Comparison of ENCODE assay signal across 8 cellular contexts in genomic region chr22:46737976-46738641, GRCh38. TPM values are rescaled to one million over a fixed set of nuclear protein-coding genes. Genes with fewer than 3 reads are reported as not detected.
A peak's percentile ranks its signal among the peaks of the same experiment; 100 is the strongest.
DNase-seq lines count a peak whose midpoint lies in the region; ATAC-seq, FAIRE-seq and TF ChIP-seq lines count a peak whose summit lies in the region.

A gene with protein sequence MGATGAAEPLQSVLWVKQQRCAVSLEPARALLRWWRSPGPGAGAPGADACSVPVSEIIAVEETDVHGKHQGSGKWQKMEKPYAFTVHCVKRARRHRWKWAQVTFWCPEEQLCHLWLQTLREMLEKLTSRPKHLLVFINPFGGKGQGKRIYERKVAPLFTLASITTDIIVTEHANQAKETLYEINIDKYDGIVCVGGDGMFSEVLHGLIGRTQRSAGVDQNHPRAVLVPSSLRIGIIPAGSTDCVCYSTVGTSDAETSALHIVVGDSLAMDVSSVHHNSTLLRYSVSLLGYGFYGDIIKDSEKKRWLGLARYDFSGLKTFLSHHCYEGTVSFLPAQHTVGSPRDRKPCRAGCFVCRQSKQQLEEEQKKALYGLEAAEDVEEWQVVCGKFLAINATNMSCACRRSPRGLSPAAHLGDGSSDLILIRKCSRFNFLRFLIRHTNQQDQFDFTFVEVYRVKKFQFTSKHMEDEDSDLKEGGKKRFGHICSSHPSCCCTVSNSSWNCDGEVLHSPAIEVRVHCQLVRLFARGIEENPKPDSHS (minus strand): TSS chr22:46738252. CDS start chr22:46738148, 104 bp downstream.

- peaks cover 39% of the 10 kb centered on the region for H3K4me1 Mint-ChIP-seq in T-helper 17 cell

- peak within 1 kb of the TSS; percentile 5; the same call in 1 of the 2 replicates for H4K5ac ChIP-seq in IMR-90 (ENCODE audit: low read depth, low read length)

- peaks cover 14 to 54% of the 10 kb centered on the region in 2 experiments; a peak in 3 of 4 replicates for H3K79me1 ChIP-seq in IMR-90 (ENCODE audit: low read depth in 1 of 2, low read length in 2 of 2)

- peak within 1 kb of the TSS; percentile 87 for H3K14ac ChIP-seq in IMR-90 (replicated peaks; ENCODE audit: low read depth, low read length)

- H3K36me3 ChIP-seq in IMR-90 (ENCODE audit: control insufficient read depth, insufficient read depth, low read length) (no peaks in the 10 kb centered on the region), left ventricle myocardium inferior (no peaks in the 10 kb centered on the region)

- peaks cover 2% of the 10 kb centered on the region for H3K36me3 Mint-ChIP-seq in T-helper 17 cell (ENCODE audit: low read depth)

- H3K27me3 ChIP-seq in IMR-90 (ENCODE audit: control insufficient read depth, insufficient read depth, low read length) (no peaks in the 10 kb centered on the region), left ventricle myocardium inferior (ENCODE audit: low read depth) (no peaks in the 10 kb centered on the region)

- H3K27ac Mint-ChIP-seq in T-helper 17 cell = peak within 1 kb of the TSS; percentile 99

- H3K56ac ChIP-seq in IMR-90 (ENCODE audit: extremely low read depth, insufficient read depth, low read length) = peak within 1 kb of the TSS; percentile 68; the same call in 1 of the 2 replicates

- no peaks in the 10 kb centered on the region for H3K9me3 ChIP-seq in IMR-90 (ENCODE audit: control insufficient read depth, insufficient read depth, low read length)
- no peaks in the 10 kb centered on the region for H3K9me3 ChIP-seq in T-helper 17 cell (ENCODE audit: control insufficient read depth, low read length, poor library complexity, severe bottlenecking)
- H3K9me3 ChIP-seq in left ventricle myocardium inferior (replicated peaks) = no peaks in the 10 kb centered on the region

- peak within 1 kb of the TSS; percentile 67 for H3K4me2 ChIP-seq in IMR-90 (ENCODE audit: low read depth, low read length)

- peak within 1 kb of the TSS; percentile 39 for H2BK120ac ChIP-seq in IMR-90 (ENCODE audit: low read depth, low read length)

- peaks cover 19% of the 10 kb centered on the region for H3K9me1 ChIP-seq in IMR-90 (ENCODE audit: insufficient read depth, low read length)

- H2BK5ac ChIP-seq in IMR-90 (ENCODE audit: low read depth, low read length, poor library complexity, severe bottlenecking) = peak within 1 kb of the TSS; percentile 80

- peak within 1 kb of the TSS; percentile 64 for H3K9ac ChIP-seq in IMR-90 (ENCODE audit: low read depth, low read length)

- TF ChIP-seq RAD21 in IMR-90 (IDR thresholded peaks at IDR 0.05; ENCODE audit: low read length) = no peak

- peak within 1 kb of the TSS; percentile 11; the same call in 1 of the 2 replicates for H3K18ac ChIP-seq in IMR-90 (ENCODE audit: low read depth, low read length)

- H3K4me1 ChIP-seq in IMR-90 (ENCODE audit: control insufficient read depth, insufficient read depth, low read length) (peaks cover 31% of the 10 kb centered on the region), left ventricle myocardium inferior (peaks cover 91% of the 10 kb centered on the region)

- CTCF ChIA-PET in IMR-90 (lab: Yijun Ruan, JAX) = interaction anchor here (0.6 kb wide), 1 partner anchor 42 kb away, joined by 6 read pairs; no protein-coding TSS in a partner anchor

- peak within 1 kb of the TSS; percentile 91 for H3K23ac ChIP-seq in IMR-90 (ENCODE audit: low read depth, low read length)

- peak within 1 kb of the TSS; percentile 94 for H2AK9ac ChIP-seq in IMR-90 (replicated peaks; ENCODE audit: low read depth, low read length, poor library complexity)

- peak within 1 kb of the TSS; percentile 64 for H4K91ac ChIP-seq in IMR-90 (ENCODE audit: insufficient read depth, low read depth, low read length)

- ATAC-seq in IMR-90 (ENCODE audit: low read depth) (peak; percentile 89), T-helper 17 cell (peak; percentile 48), GM21526 (IDR thresholded peaks at IDR 0.05; ENCODE audit: low FRiP score, unreplicated experiment) (no peak)

- POLR2A ChIA-PET in IMR-90 (lab: Charles Lee; ENCODE audit: unreplicated experiment) = no interaction called here

- H3K27ac ChIP-seq in 22Rv1 (peak within 1 kb of the TSS; percentile 40), IMR-90 (ENCODE audit: insufficient read depth, low read length) (peak within 1 kb of the TSS; percentile 55), left ventricle myocardium inferior (replicated peaks) (peak within 1 kb of the TSS; percentile 98)

- dilution Hi-C loops in IMR-90 (cut with HindIII; ENCODE audit: low sequenced_read_pairs, unreplicated experiment) = no loop called here

- H4K8ac ChIP-seq in IMR-90 (ENCODE audit: low read depth in 2 of 2, low read length in 2 of 2) = peak within 1 kb of the TSS; percentile 33 to 80; a peak in 3 of 4 replicates

- peak within 1 kb of the TSS; percentile 88 for H3K4ac ChIP-seq in IMR-90 (ENCODE audit: low read depth, low read length)

- peak within 1 kb of the TSS; percentile 28; the same call in 1 of the 3 replicates for H2BK15ac ChIP-seq in IMR-90 (ENCODE audit: low read depth, low read length)

- no peak for TF ChIP-seq CTCF in 22Rv1 (IDR thresholded peaks at IDR 0.05)
- TF ChIP-seq CTCF in IMR-90 (conservative IDR thresholded peaks at IDR 0.05; ENCODE audit: low read depth, low read length) = no peak
- no peak for TF ChIP-seq CTCF in left ventricle myocardium inferior (IDR thresholded peaks at IDR 0.05; ENCODE audit: borderline replicate concordance)

- peak; percentile 63 for TF ChIP-seq POLR2A in IMR-90 (IDR thresholded peaks at IDR 0.05; ENCODE audit: low read depth, low read length)

- H3K4me3 Mint-ChIP-seq in T-helper 17 cell = peak within 1 kb of the TSS; percentile 100

- no peaks in the 10 kb centered on the region for H3K27me3 Mint-ChIP-seq in T-helper 17 cell

- FAIRE-seq in GM18507 (lab: Jason Lieb, UNC) = no peak

- H3K4me3 ChIP-seq in IMR-90 (ENCODE audit: insufficient read depth, low read depth, low read length) = peak within 1 kb of the TSS; percentile 94
- H3K4me3 ChIP-seq in left ventricle myocardium inferior = peak within 1 kb of the TSS; percentile 96

- BruUV-seq in IMR-90 (replicated peaks; lab: Mats Ljungman, UMichigan) = no TSS peak

- in situ Hi-C loops in IMR-90 (cut with MboI; ENCODE audit: low sequenced_read_pairs) = no loop called here

- WGBS in IMR-90 (ENCODE audit: extremely low coverage in 2 of 2, insufficient read length in 1 of 2), 2 experiments = 0% methylated on average over 26 of the region's 99 CpGs; no CpG with 5 or more reads in 1 of the 2 experiments

- intact Hi-C loops in IMR-90 (cut with micrococcal nuclease) (loop anchor here (2.0 to 5.0 kb wide), 2 partner anchors 175 to 1754 kb away; no protein-coding TSS in a partner anchor), left ventricle myocardium inferior (cut with micrococcal nuclease) (no loop called here)

- no peak within 1 kb of the TSS for H2BK20ac ChIP-seq in IMR-90 (ENCODE audit: low read depth, low read length)

- H4K20me1 ChIP-seq in IMR-90 (ENCODE audit: insufficient read depth, low read length) = peaks cover 37% of the 10 kb centered on the region

- peak within 1 kb of the TSS; percentile 91 for H2AFZ ChIP-seq in IMR-90 (replicated peaks; ENCODE audit: low read length, poor library complexity)

- H2AK5ac ChIP-seq in IMR-90 (ENCODE audit: low read depth, low read length) = peak within 1 kb of the TSS; percentile 95

- DNase-seq in GM18507 (ENCODE audit: extremely low spot score, insufficient read length, low read depth) = peak; percentile 54
- DNase-seq in IMR-90 = peak; percentile 62
- DNase-seq in T-helper 17 cell = peak; percentile 66 to 75 (median 70)
- peak in 54 of 58 donors; percentile 18 to 90 (median 68) for DNase-seq in anterior cingulate cortex (lab: John Stamatoyannopoulos, UW)
- peak; percentile 82 for DNase-seq in left ventricle myocardium inferior
- peak; percentile 49 for DNase-seq in pons (ENCODE audit: low spot score)

TF ChIP-seq in IMR-90, 13 proteins besides CTCF, POLR2A, EP300 and RAD21:
- TF ChIP-seq CEBPB (IDR thresholded peaks at IDR 0.05; ENCODE audit: low read depth, low read length) (no peak), USF2 (IDR thresholded peaks at IDR 0.05; ENCODE audit: low read depth, low read length) (no peak), MAFK (IDR thresholded peaks at IDR 0.05; ENCODE audit: low read depth, low read length) (no peak), BHLHE40 (IDR thresholded peaks at IDR 0.05; ENCODE audit: low read depth, low read length) (no peak), SMC3 (IDR thresholded peaks at IDR 0.05; ENCODE audit: low read depth, low read length) (no peak), MAZ (IDR thresholded peaks at IDR 0.05; ENCODE audit: borderline replicate concordance, low read depth, low read length) (peak; percentile 67; the same call in 1 of the 2 replicates), RCOR1 (IDR thresholded peaks at IDR 0.05; ENCODE audit: insufficient replicate concordance, low read length) (no peak)
- TF ChIP-seq, protein P1, sequence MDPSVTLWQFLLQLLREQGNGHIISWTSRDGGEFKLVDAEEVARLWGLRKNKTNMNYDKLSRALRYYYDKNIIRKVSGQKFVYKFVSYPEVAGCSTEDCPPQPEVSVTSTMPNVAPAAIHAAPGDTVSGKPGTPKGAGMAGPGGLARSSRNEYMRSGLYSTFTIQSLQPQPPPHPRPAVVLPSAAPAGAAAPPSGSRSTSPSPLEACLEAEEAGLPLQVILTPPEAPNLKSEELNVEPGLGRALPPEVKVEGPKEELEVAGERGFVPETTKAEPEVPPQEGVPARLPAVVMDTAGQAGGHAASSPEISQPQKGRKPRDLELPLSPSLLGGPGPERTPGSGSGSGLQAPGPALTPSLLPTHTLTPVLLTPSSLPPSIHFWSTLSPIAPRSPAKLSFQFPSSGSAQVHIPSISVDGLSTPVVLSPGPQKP (IDR thresholded peaks at IDR 0.05; ENCODE audit: borderline replicate concordance, low read depth, low read length) = no peak

RNA-seq across cellular contexts. Expression of the gene that starts here (rescaled TPM):
- total RNA-seq in IMR-90 (2012; rRNA removed) = 38.7 and 44.4 TPM in 2 replicates
- polyA plus RNA-seq in IMR-90 (2012; rRNA removed) = 22.8 and 25.3 TPM in 2 replicates
- 14.3 and 18.5 TPM in 2 replicates for polyA plus RNA-seq in IMR-90 (2012; cell fraction: cytosol; rRNA removed)
- polyA plus RNA-seq in IMR-90 (2012; cell fraction: nucleus; rRNA removed; ENCODE audit: low replicate concordance) = 19.5 and 31.2 TPM in 2 replicates
- total RNA-seq in T-helper 17 cell = 100 to 1,000 TPM; 164 to 174 TPM
- total RNA-seq in left ventricle myocardium inferior = 76.9 TPM

Comparison
In these comparisons a context has a peak if more than half of its experiments do, and no peak if none do; other contexts are left out.
1. H3K27ac ChIP-seq: peak in every context shown above with its lines; median percentile 98 in left ventricle myocardium inferior; 55 in IMR-90; 40 in 22Rv1.